Comparison of ENCODE assay signal across 13 cellular contexts in the genomic region with DNA sequence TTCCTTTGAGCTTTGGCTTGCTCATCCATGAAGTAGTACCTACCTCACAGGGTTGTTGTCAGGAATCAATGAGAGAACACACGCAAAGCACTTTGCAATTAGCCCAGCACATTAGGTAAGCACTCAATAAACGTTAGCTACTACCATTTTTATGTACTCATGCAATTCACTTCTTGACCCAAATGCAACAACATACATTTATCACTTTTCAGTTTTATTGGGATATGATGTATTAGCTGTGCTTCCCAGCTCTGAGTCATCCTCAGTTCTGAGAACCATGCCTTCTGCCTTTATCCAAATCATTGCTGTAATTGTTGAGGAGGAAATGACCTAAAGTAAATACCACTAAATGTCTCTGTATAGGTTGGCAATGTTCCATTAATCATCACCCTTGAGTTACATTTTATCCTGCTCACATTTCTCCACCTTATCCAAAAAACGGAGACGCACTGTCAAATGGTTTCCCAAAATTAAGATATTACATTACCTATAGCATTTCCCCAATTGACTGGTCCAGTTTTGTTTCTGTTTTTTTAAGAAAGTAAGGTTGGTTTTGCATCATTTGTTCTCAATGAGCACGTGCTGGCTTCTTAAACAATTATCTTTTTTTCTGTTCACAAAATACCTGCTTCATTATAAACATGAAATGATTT. TPM values are rescaled to one million over a fixed set of nuclear protein-coding genes. Genes with fewer than 3 reads are reported as not detected.
DNase-seq lines count a peak whose midpoint lies in the region; ATAC-seq and TF ChIP-seq lines count a peak whose summit lies in the region.
"Had no signal": no experiment of that assay in that cellular context is flagged by ENCODE, and none has a peak within 500 bp of the region (broad histone marks: within the 10 kb centered on the region; RNA-seq: fewer than 3 reads in every experiment).

No MANE protein-coding gene starts in this region.

- TF ChIP-seq CTCF in SK-N-SH (IDR thresholded peaks at IDR 0.05) = no peak
- no peak for TF ChIP-seq CTCF in hepatocyte (IDR thresholded peaks at IDR 0.05; ENCODE audit: poor library complexity)
- no peak for TF ChIP-seq CTCF in esophagus squamous epithelium (IDR thresholded peaks at IDR 0.05)

- H2AFZ ChIP-seq in SK-N-SH (ENCODE audit: low read depth) (no peak overlapping the region), hepatocyte (no peak overlapping the region), trophoblast cell (ENCODE audit: insufficient read depth, low read length, poor library complexity) (no peak overlapping the region)

- H3K4me2 ChIP-seq in SK-N-SH (peak overlapping the region; percentile 27), hepatocyte (no peak overlapping the region), trophoblast cell (ENCODE audit: low read length) (no peak overlapping the region)

- H3K79me2 ChIP-seq in SK-N-SH (ENCODE audit: insufficient read depth) = no peaks in the 10 kb centered on the region
- no peaks in the 10 kb centered on the region for H3K79me2 ChIP-seq in hepatocyte
- no peaks in the 10 kb centered on the region for H3K79me2 ChIP-seq in trophoblast cell (ENCODE audit: control insufficient read depth, insufficient read depth, low read length, poor library complexity)

- no peaks in the 10 kb centered on the region for H3K36me3 ChIP-seq in SK-N-SH (replicated peaks in 1 of 2; ENCODE audit: control insufficient read depth in 1 of 2, insufficient read depth in 2 of 2, low read length in 1 of 2)
- no peaks in the 10 kb centered on the region for H3K36me3 ChIP-seq in hepatocyte (replicated peaks; ENCODE audit: insufficient read depth, low read depth)
- H3K36me3 ChIP-seq in trophoblast cell (ENCODE audit: control insufficient read depth in 1 of 2, insufficient read depth in 2 of 2, low read length in 2 of 2) = no peaks in the 10 kb centered on the region
- H3K36me3 ChIP-seq in esophagus squamous epithelium = no peaks in the 10 kb centered on the region

- WGBS in SK-N-SH (ENCODE audit: low lambda C conversion rate) = 60% methylated on average over 5 of the region's 5 CpGs
- WGBS in hepatocyte (ENCODE audit: low lambda C conversion rate, missing lambda C conversion rate) = 68% methylated on average over 5 of the region's 5 CpGs
- no CpG with 5 or more reads among the region's 5 CpGs for WGBS in trophoblast cell (ENCODE audit: extremely low coverage, insufficient coverage, insufficient read length)
- 44 to 45% methylated on average over 5 of the region's 5 CpGs for WGBS in esophagus squamous epithelium, 2 donors

- no peak for TF ChIP-seq RAD21 in SK-N-SH (IDR thresholded peaks at IDR 0.05; ENCODE audit: low read length)

- H2BK5ac ChIP-seq in trophoblast cell (ENCODE audit: low read depth, low read length, poor library complexity) = no peak overlapping the region

- H3K9ac ChIP-seq in SK-N-SH = no peak overlapping the region
- H3K9ac ChIP-seq in trophoblast cell (ENCODE audit: low read length) = no peak overlapping the region

- H2BK120ac ChIP-seq in trophoblast cell (ENCODE audit: insufficient read depth, low read length, poor library complexity) = no peak overlapping the region

- no peaks in the 10 kb centered on the region for H3K9me3 ChIP-seq in SK-N-SH
- no peaks in the 10 kb centered on the region for H3K9me3 ChIP-seq in hepatocyte (ENCODE audit: low read depth)
- H3K9me3 ChIP-seq in trophoblast cell (ENCODE audit: insufficient read depth, low read depth, low read length) = peaks cover 7% of the 10 kb centered on the region
- no peaks in the 10 kb centered on the region for H3K9me3 ChIP-seq in esophagus squamous epithelium

- H4K12ac ChIP-seq in trophoblast cell (ENCODE audit: low read depth, low read length) = no peak overlapping the region

- H2BK12ac ChIP-seq in trophoblast cell (ENCODE audit: low read length) = no peak overlapping the region

- H3K9me2 ChIP-seq in SK-N-SH = no peaks in the 10 kb centered on the region
- no peaks in the 10 kb centered on the region for H3K9me2 ChIP-seq in hepatocyte (replicated peaks; ENCODE audit: insufficient read depth)

- no peak overlapping the region for H4K8ac ChIP-seq in trophoblast cell (ENCODE audit: low read depth, low read length)

- no peak overlapping the region for H4K91ac ChIP-seq in trophoblast cell (ENCODE audit: low read depth, low read length)

- peak overlapping the region in 1 of 2 experiments; percentile 52; a peak in 2 of 4 replicates for H3K27ac ChIP-seq in SK-N-SH (ENCODE audit: low read depth in 2 of 2, low read length in 1 of 2)
- no peak overlapping the region for H3K27ac ChIP-seq in hepatocyte
- no peak overlapping the region for H3K27ac ChIP-seq in trophoblast cell (ENCODE audit: low read depth, low read length)
- H3K27ac ChIP-seq in esophagus squamous epithelium = no peak overlapping the region

- H3K14ac ChIP-seq in trophoblast cell (ENCODE audit: low read length) = no peak overlapping the region

- no peak for ATAC-seq in GM19467 (IDR thresholded peaks at IDR 0.05; ENCODE audit: unreplicated experiment)

- H3K4me3 ChIP-seq in SK-N-SH (ENCODE audit: low read depth in 2 of 2, low read length in 1 of 2) = no peak overlapping the region
- H3K4me3 ChIP-seq in hepatocyte = no peak overlapping the region
- no peak overlapping the region for H3K4me3 ChIP-seq in trophoblast cell (ENCODE audit: low read depth, low read length)
- no peak overlapping the region for H3K4me3 ChIP-seq in esophagus squamous epithelium

- H2AK5ac ChIP-seq in trophoblast cell (ENCODE audit: low read length) = no peak overlapping the region

- DNase-seq in COLO668 (lab: John Stamatoyannopoulos, UW; ENCODE audit: unreplicated experiment) (peak; percentile 12), HT-29 (ENCODE audit: low spot score) (peak; percentile 57), SK-N-SH (no peak), hepatocyte (ENCODE audit: low spot score) (peak; percentile 31), cortex of kidney (lab: John Stamatoyannopoulos, UW) (no peak), trophoblast cell (no peak), esophagus squamous epithelium (lab: John Stamatoyannopoulos, UW) (no peak)
- DNase-seq: activated gamma-delta T cell treated with Interleukin-2 at 50 U/mL for 16 hours; DND-41; foreskin melanocyte; stimulated activated CD4-positive, alpha-beta T cell treated with anti-CD3 and anti-CD28 coated beads, Interleukin-1b, Interleukin-23, amount 100 ng/mL, for 48 hours had no signal

- intact Hi-C loops in esophagus squamous epithelium (cut with DNase I) = loop anchor here (10.0 kb wide), 1 partner anchor 123 kb away; no protein-coding TSS in a partner anchor

- H4K20me1 ChIP-seq in SK-N-SH (ENCODE audit: insufficient read depth) (no peaks in the 10 kb centered on the region), hepatocyte (ENCODE audit: insufficient read depth, poor library complexity, severe bottlenecking) (no peaks in the 10 kb centered on the region)

- H3K18ac ChIP-seq in trophoblast cell (ENCODE audit: low read length) = no peak overlapping the region

- H3K23ac ChIP-seq in trophoblast cell (ENCODE audit: low read length) = no peak overlapping the region

- no peaks in the 10 kb centered on the region for H3K79me1 ChIP-seq in trophoblast cell (ENCODE audit: low read length)

- peaks cover 0 to 9% of the 10 kb centered on the region in 2 experiments; a peak in 2 of 4 replicates for H3K4me1 ChIP-seq in SK-N-SH (ENCODE audit: control insufficient read depth in 1 of 2, insufficient read depth in 2 of 2, low read depth in 1 of 2, low read length in 1 of 2)
- H3K4me1 ChIP-seq in hepatocyte (ENCODE audit: insufficient read depth) = peaks cover 3% of the 10 kb centered on the region
- no peaks in the 10 kb centered on the region for H3K4me1 ChIP-seq in trophoblast cell (ENCODE audit: control insufficient read depth in 1 of 2, insufficient read depth in 2 of 2, low read length in 2 of 2)
- peaks cover 0 to 9% (median 4%) of the 10 kb centered on the region in 3 donors for H3K4me1 ChIP-seq in esophagus squamous epithelium

- CTCF ChIA-PET in SK-N-SH (lab: Yijun Ruan, JAX) = interaction anchor here (0.9 to 3.1 kb wide), 4 partner anchors 10 to 169 kb away, joined by 3 to 15 read pairs (median 6); no protein-coding TSS in a partner anchor

- TF ChIP-seq EP300 in SK-N-SH (IDR thresholded peaks at IDR 0.05; ENCODE audit: borderline replicate concordance in 1 of 2, low read depth in 1 of 2, low read length in 1 of 2) = peak in 1 of 2 experiments; percentile 7; a peak in 1 of 4 replicates

- TF ChIP-seq POLR2A in esophagus squamous epithelium (IDR thresholded peaks at IDR 0.05) = no peak

- H3F3A ChIP-seq in SK-N-SH (replicated peaks; ENCODE audit: insufficient read depth) = peaks cover 15% of the 10 kb centered on the region

- H3K27me3 ChIP-seq in SK-N-SH (ENCODE audit: insufficient read depth) = no peaks in the 10 kb centered on the region
- H3K27me3 ChIP-seq in hepatocyte = no peaks in the 10 kb centered on the region
- H3K27me3 ChIP-seq in trophoblast cell (ENCODE audit: insufficient read depth, low read length) = no peaks in the 10 kb centered on the region
- H3K27me3 ChIP-seq in esophagus squamous epithelium = peaks cover 0 to 5% (median 0%) of the 10 kb centered on the region in 4 donors

- no peak overlapping the region for H3K4ac ChIP-seq in trophoblast cell (ENCODE audit: low read depth, low read length)

- POLR2A ChIA-PET in SK-N-SH (lab: Yijun Ruan, JAX) = no interaction called here

TF ChIP-seq in SK-N-SH, 30 proteins besides CTCF, POLR2A, EP300 and RAD21 (continues in another document):
- TF ChIP-seq, protein P1, sequence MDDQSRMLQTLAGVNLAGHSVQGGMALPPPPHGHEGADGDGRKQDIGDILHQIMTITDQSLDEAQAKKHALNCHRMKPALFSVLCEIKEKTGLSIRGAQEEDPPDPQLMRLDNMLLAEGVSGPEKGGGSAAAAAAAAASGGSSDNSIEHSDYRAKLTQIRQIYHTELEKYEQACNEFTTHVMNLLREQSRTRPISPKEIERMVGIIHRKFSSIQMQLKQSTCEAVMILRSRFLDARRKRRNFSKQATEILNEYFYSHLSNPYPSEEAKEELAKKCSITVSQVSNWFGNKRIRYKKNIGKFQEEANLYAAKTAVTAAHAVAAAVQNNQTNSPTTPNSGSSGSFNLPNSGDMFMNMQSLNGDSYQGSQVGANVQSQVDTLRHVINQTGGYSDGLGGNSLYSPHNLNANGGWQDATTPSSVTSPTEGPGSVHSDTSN (IDR thresholded peaks at IDR 0.05) = peak; percentile 89
- TF ChIP-seq FOSL2 (IDR thresholded peaks at IDR 0.05; ENCODE audit: borderline replicate concordance, low read depth) (peak; percentile 82), MAX (IDR thresholded peaks at IDR 0.05; ENCODE audit: low read depth) (peak; percentile 48; the same call in 1 of the 2 replicates), RXRA (IDR thresholded peaks at IDR 0.05; ENCODE audit: borderline replicate concordance, low read depth) (0 out of 2 replicates have a peak, but pooled peaks have one; percentile 33)

RNA-seq across cellular contexts. Expression of gene TMEM247, which starts 2.3 kb away (rescaled TPM):
- total RNA-seq in HT-29 (2014; rRNA removed; shearing (Covaris generic)) = not detected in 2 replicates
- polyA plus RNA-seq in SK-N-SH (2012; rRNA removed) = not detected in 2 replicates
- not detected in 2 replicates for polyA plus RNA-seq in SK-N-SH (2012; cell fraction: cytosol; rRNA removed)
- polyA plus RNA-seq in SK-N-SH (2012; cell fraction: nucleus; rRNA removed) = not detected in 2 replicates
- total RNA-seq in hepatocyte = not detected in 2 replicates
- polyA plus RNA-seq in hepatocyte = not detected in 2 replicates
- polyA plus RNA-seq in trophoblast cell (2013) = 0.15 TPM in 1 of 2 replicates, not detected in the other
- total RNA-seq in esophagus squamous epithelium = not detected
- polyA plus RNA-seq: thymus had no signal

Comparison
In these comparisons a context has a peak if more than half of its experiments do, and no peak if none do; other contexts are left out.
1. DNase-seq: peak in COLO668 (single experiment), HT-29 (single experiment) and hepatocyte (single experiment); none in SK-N-SH (single experiment), cortex of kidney (single experiment), trophoblast cell (0 of 2) and esophagus squamous epithelium (single experiment).